18 cellular contexts compared by ENCODE assay signal in genomic region chr12:53077030-53077429, GRCh38. TPM values are rescaled to one million over a fixed set of nuclear protein-coding genes. Genes with fewer than 3 reads are reported as not detected.
DNase-seq lines count a peak whose midpoint lies in the region; ATAC-seq and TF ChIP-seq lines count a peak whose summit lies in the region.
"Had no signal": no experiment of that assay in that cellular context is flagged by ENCODE, and none has a peak within 500 bp of the region (broad histone marks: within the 10 kb centered on the region; RNA-seq: fewer than 3 reads in every experiment).

No MANE protein-coding gene starts in this region.

- H3K27me3 Mint-ChIP-seq in activated T-cell treated with anti-CD3 and anti-CD28 coated beads, Interleukin-2, amount 50 U/mL, for 24 hours = no peaks in the 10 kb centered on the region
- H3K27me3 Mint-ChIP-seq in activated T-cell treated with anti-CD3 and anti-CD28 coated beads, Interleukin-2, amount 50 U/mL, for 72 hours (ENCODE audit: low read depth) = no peaks in the 10 kb centered on the region
- H3K27me3 Mint-ChIP-seq in activated B cell treated with CpG ODN at 0.5 μM for 24 hours (no peaks in the 10 kb centered on the region), immature natural killer cell (ENCODE audit: low read depth in 3 of 3) (peaks cover 5 to 6% (median 6%) of the 10 kb centered on the region in 3 donors)

- DNase-seq in activated T-cell treated with anti-CD3 and anti-CD28 coated beads, Interleukin-2, amount 50 U/mL, for 24 hours = no peak
- DNase-seq in activated T-cell treated with anti-CD3 and anti-CD28 coated beads, Interleukin-2, amount 50 U/mL, for 72 hours = no peak
- DNase-seq in activated B cell treated with CpG ODN at 0.5 μM for 24 hours (no peak), immature natural killer cell (no peak), stomach (no peak), HEK293T (ENCODE audit: extremely low spot score) (no peak), RPMI8226 (no peak), foreskin fibroblast (no peak)
- DNase-seq: Calu3, hypothalamus, NCI-H1694 treated with DMSO at 0.1 percent for 48 hours, NCI-H524 treated with DMSO at 0.1 percent for 48 hours had no signal

- H3K27ac Mint-ChIP-seq in activated T-cell treated with anti-CD3 and anti-CD28 coated beads, Interleukin-2, amount 50 U/mL, for 24 hours = peak overlapping the region; percentile 85
- H3K27ac Mint-ChIP-seq in activated T-cell treated with anti-CD3 and anti-CD28 coated beads, Interleukin-2, amount 50 U/mL, for 72 hours = no peak overlapping the region
- H3K27ac Mint-ChIP-seq in activated B cell treated with CpG ODN at 0.5 μM for 24 hours (no peak overlapping the region), immature natural killer cell (no peak overlapping the region)
- H3K27ac Mint-ChIP-seq: neural progenitor cell had no signal

- peaks cover 63% of the 10 kb centered on the region for H3K36me3 Mint-ChIP-seq in activated T-cell treated with anti-CD3 and anti-CD28 coated beads, Interleukin-2, amount 50 U/mL, for 24 hours (ENCODE audit: low read depth)
- peaks cover 2 to 4% of the 10 kb centered on the region in 2 donors for H3K36me3 Mint-ChIP-seq in activated T-cell treated with anti-CD3 and anti-CD28 coated beads, Interleukin-2, amount 50 U/mL, for 72 hours (ENCODE audit: insufficient read depth in 2 of 2)
- H3K36me3 Mint-ChIP-seq in activated B cell treated with CpG ODN at 0.5 μM for 24 hours (ENCODE audit: low read depth) = peaks cover 58% of the 10 kb centered on the region
- H3K36me3 Mint-ChIP-seq in immature natural killer cell = peaks cover 9 to 20% (median 11%) of the 10 kb centered on the region in 3 donors

- H3K9me3 Mint-ChIP-seq in activated T-cell treated with anti-CD3 and anti-CD28 coated beads, Interleukin-2, amount 50 U/mL, for 24 hours = no peaks in the 10 kb centered on the region
- no peaks in the 10 kb centered on the region for H3K9me3 Mint-ChIP-seq in activated T-cell treated with anti-CD3 and anti-CD28 coated beads, Interleukin-2, amount 50 U/mL, for 72 hours
- H3K9me3 Mint-ChIP-seq in activated B cell treated with CpG ODN at 0.5 μM for 24 hours = no peaks in the 10 kb centered on the region
- no peaks in the 10 kb centered on the region for H3K9me3 Mint-ChIP-seq in immature natural killer cell
- H3K9me3 Mint-ChIP-seq: WTC11 had no signal

- H3K9me3 ChIP-seq in stomach = no peaks in the 10 kb centered on the region
- H3K9me3 ChIP-seq: right atrium auricular region had no signal

- H3K4me3 ChIP-seq in stomach = no peak overlapping the region
- no peak overlapping the region for H3K4me3 ChIP-seq in foreskin fibroblast (ENCODE audit: low read depth in 1 of 2, low read length in 2 of 2)
- H3K4me3 ChIP-seq: neural progenitor cell, right atrium auricular region had no signal

- intact Hi-C loops in activated B cell treated with CpG ODN at 0.5 μM for 24 hours (cut with micrococcal nuclease) (loop anchor here (10.0 kb wide), 1 partner anchor 248 kb away; the partner anchor contains the start of gene AAAS), stomach (cut with DNase I; ENCODE audit: low total_unique reads) (no loop called here)

- H3K4me1 ChIP-seq in stomach = peaks cover 40 to 77% (median 67%) of the 10 kb centered on the region in 4 donors

- H3K4me1 Mint-ChIP-seq in activated T-cell treated with anti-CD3 and anti-CD28 coated beads, Interleukin-2, amount 50 U/mL, for 24 hours (ENCODE audit: low read depth) = peaks cover 44% of the 10 kb centered on the region
- H3K4me1 Mint-ChIP-seq in activated T-cell treated with anti-CD3 and anti-CD28 coated beads, Interleukin-2, amount 50 U/mL, for 72 hours (ENCODE audit: low read depth) = peaks cover 44% of the 10 kb centered on the region
- H3K4me1 Mint-ChIP-seq in activated B cell treated with CpG ODN at 0.5 μM for 24 hours (peaks cover 51% of the 10 kb centered on the region), immature natural killer cell (peaks cover 40 to 60% of the 10 kb centered on the region in 2 donors)

- H3K4me3 Mint-ChIP-seq in activated T-cell treated with anti-CD3 and anti-CD28 coated beads, Interleukin-2, amount 50 U/mL, for 24 hours = peak overlapping the region; percentile 86
- peak overlapping the region in 1 of 2 donors; percentile 74 for H3K4me3 Mint-ChIP-seq in activated T-cell treated with anti-CD3 and anti-CD28 coated beads, Interleukin-2, amount 50 U/mL, for 72 hours
- H3K4me3 Mint-ChIP-seq in activated B cell treated with CpG ODN at 0.5 μM for 24 hours (peak overlapping the region; percentile 29), immature natural killer cell (peak overlapping the region; percentile 41 to 98 (median 94))

- POLR2A ChIA-PET in activated B cell treated with CpG ODN at 0.5 μM for 24 hours (lab: Charles Lee) (no interaction called here), HEK293T (lab: Yijun Ruan, JAX) (no interaction called here)

- CTCF ChIA-PET in activated B cell treated with CpG ODN at 0.5 μM for 24 hours (lab: Charles Lee) (interaction anchor here (8.7 kb wide), 1 partner anchor 11 kb away, joined by 77 read pairs; no protein-coding TSS in a partner anchor), HEK293T (lab: Yijun Ruan, JAX) (interaction anchor here (1.0 to 1.2 kb wide), 2 partner anchors 11 to 22 kb away, joined by 3 to 7 read pairs; no protein-coding TSS in a partner anchor)

- H3K27ac ChIP-seq in stomach = peak overlapping the region in 3 of 5 donors; percentile 6 to 29 (median 9)
- H3K27ac ChIP-seq: neural progenitor cell, right atrium auricular region had no signal

- H3K36me3 ChIP-seq in stomach = peaks cover 16 to 53% (median 47%) of the 10 kb centered on the region in 4 donors
- H3K36me3 ChIP-seq: neural progenitor cell had no signal

- 16 to 64% (median 53%) methylated on average over 8 of the region's 8 CpGs for WGBS in stomach, 5 donors

- no peak for TF ChIP-seq EP300 in stomach (IDR thresholded peaks at IDR 0.05)

- no peak for TF ChIP-seq CTCF in activated B cell treated with CpG ODN at 0.5 μM for 24 hours (IDR thresholded peaks at IDR 0.05)
- TF ChIP-seq CTCF in stomach (IDR thresholded peaks at IDR 0.05) = no peak
- TF ChIP-seq CTCF in foreskin fibroblast (IDR thresholded peaks at IDR 0.05; ENCODE audit: low read depth, low read length) = no peak

- no peaks in the 10 kb centered on the region for H3K27me3 ChIP-seq in stomach
- H3K27me3 ChIP-seq: right atrium auricular region had no signal

- no peak for TF ChIP-seq POLR2A in stomach (IDR thresholded peaks at IDR 0.05)

- no peak for ATAC-seq in activated T-cell treated with anti-CD3 and anti-CD28 coated beads, Interleukin-2, amount 50 U/mL, for 72 hours (replicated peaks in 1 of 2)
- ATAC-seq in activated B cell treated with CpG ODN at 0.5 μM for 24 hours (ENCODE audit: low read depth) = no peak
- ATAC-seq: Panc1, WTC11 had no signal

TF ChIP-seq in HEK293T, 16 proteins besides CTCF, POLR2A, EP300 and RAD21:
- TF ChIP-seq SUZ12 (IDR thresholded peaks at IDR 0.05) = no peak
- TF ChIP-seq NFRKB (IDR thresholded peaks at IDR 0.05) = no peak
- no peak for TF ChIP-seq HDGF (IDR thresholded peaks at IDR 0.05; ENCODE audit: borderline replicate concordance)
- no peak for TF ChIP-seq ELF4 (IDR thresholded peaks at IDR 0.05)

RNA-seq across cellular contexts. Expression of gene SPRYD3, which starts 2.2 kb away (rescaled TPM):
- 10 to 100 TPM; 30.0 to 31.5 TPM for total RNA-seq in activated T-cell treated with anti-CD3 and anti-CD28 coated beads, Interleukin-2, amount 50 U/mL, for 72 hours
- total RNA-seq in activated B cell treated with CpG ODN at 0.5 μM for 24 hours = 32.5 and 33.9 TPM in 2 replicates
- polyA plus RNA-seq in immature natural killer cell = 10 to 100 TPM; 35.6 to 70.4 (median 59.6) TPM
- total RNA-seq in stomach = 10 to 100 TPM; 17.8 to 99.8 (median 50.9) TPM
- 10 to 100 TPM; 26.3 to 30.5 (median 29.8) TPM for polyA plus RNA-seq in stomach

RNA-seq across cellular contexts. Expression of gene IGFBP6, which starts 20.4 kb away (rescaled TPM):
- total RNA-seq in activated T-cell treated with anti-CD3 and anti-CD28 coated beads, Interleukin-2, amount 50 U/mL, for 72 hours = 1 to 10 TPM; 5.7 to 9.2 TPM
- not detected in 2 replicates for total RNA-seq in activated B cell treated with CpG ODN at 0.5 μM for 24 hours
- 1 to 10 TPM in 1 of 3 donors, under 1 TPM in 1, not detected in 1; 0.69 to 2.1 TPM for polyA plus RNA-seq in immature natural killer cell
- total RNA-seq in stomach = 100 to 1,000 TPM in 2 of 5 donors, 10 to 100 TPM in 3; 22.6 to 388 (median 95.1) TPM
- 100 to 1,000 TPM in 1 of 3 donors, 10 to 100 TPM in 2; 30.6 to 124 (median 54.7) TPM for polyA plus RNA-seq in stomach

RNA-seq across cellular contexts. Expression of gene SOAT2, which starts 26.3 kb away (rescaled TPM):
- total RNA-seq in activated T-cell treated with anti-CD3 and anti-CD28 coated beads, Interleukin-2, amount 50 U/mL, for 72 hours = 1 to 10 TPM; 2.2 to 7.9 TPM
- total RNA-seq in activated B cell treated with CpG ODN at 0.5 μM for 24 hours (not detected in 2 replicates), stomach (under 1 TPM in 1 of 5 donors, not detected in 4; 0.92 TPM)
- polyA plus RNA-seq in immature natural killer cell (not detected), stomach (under 1 TPM in 1 of 3 donors, not detected in 2; 0.28 TPM)
- total RNA-seq: Calu3, dermis microvascular lymphatic vessel endothelial cell, LHCN-M2, right atrium auricular region, WTC11 had no signal

RNA-seq across cellular contexts. Expression of gene TNS2, which starts 27.2 kb away (rescaled TPM):
- 1 to 10 TPM; 1.5 to 2.6 TPM for total RNA-seq in activated T-cell treated with anti-CD3 and anti-CD28 coated beads, Interleukin-2, amount 50 U/mL, for 72 hours
- 0.29 and 1.5 TPM in 2 replicates for total RNA-seq in activated B cell treated with CpG ODN at 0.5 μM for 24 hours
- polyA plus RNA-seq in immature natural killer cell = not detected
- total RNA-seq in stomach = 100 to 1,000 TPM in 2 of 5 donors, 10 to 100 TPM in 3; 38.5 to 164 (median 44.2) TPM
- polyA plus RNA-seq in stomach = 100 to 1,000 TPM in 1 of 3 donors, 10 to 100 TPM in 2; 71.0 to 104 (median 76.5) TPM
